In the genomic region with DNA sequence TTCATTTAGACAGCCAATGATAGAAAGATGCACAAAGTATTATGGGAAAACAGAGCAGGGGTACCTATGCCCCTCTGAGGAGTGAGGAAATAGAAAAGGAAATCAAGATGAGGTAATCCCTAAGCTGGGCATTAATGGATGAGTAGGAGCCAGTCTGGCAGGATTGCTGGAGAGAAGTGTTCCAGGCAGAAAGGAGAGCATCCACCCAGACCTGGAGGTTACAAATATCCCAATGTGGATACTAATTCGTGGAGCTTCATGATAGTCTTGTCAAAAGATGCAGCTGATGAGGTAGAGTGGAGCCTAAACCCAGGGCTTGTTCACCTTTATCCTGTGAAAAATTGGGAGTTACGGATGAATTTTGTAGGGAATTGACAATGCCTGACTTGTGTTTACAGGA, we compare ENCODE assay signal across 2 cellular contexts.
TF ChIP-seq lines count a peak whose summit lies in the region.

No MANE protein-coding gene starts in this region.

TF ChIP-seq in HepG2, 621 proteins besides CTCF, POLR2A, EP300 and RAD21 (continued from another document):
- TF ChIP-seq, protein P1, sequence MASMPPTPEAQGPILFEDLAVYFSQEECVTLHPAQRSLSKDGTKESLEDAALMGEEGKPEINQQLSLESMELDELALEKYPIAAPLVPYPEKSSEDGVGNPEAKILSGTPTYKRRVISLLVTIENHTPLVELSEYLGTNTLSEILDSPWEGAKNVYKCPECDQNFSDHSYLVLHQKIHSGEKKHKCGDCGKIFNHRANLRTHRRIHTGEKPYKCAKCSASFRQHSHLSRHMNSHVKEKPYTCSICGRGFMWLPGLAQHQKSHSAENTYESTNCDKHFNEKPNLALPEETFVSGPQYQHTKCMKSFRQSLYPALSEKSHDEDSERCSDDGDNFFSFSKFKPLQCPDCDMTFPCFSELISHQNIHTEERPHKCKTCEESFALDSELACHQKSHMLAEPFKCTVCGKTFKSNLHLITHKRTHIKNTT (CRISPR knock-in tag; IDR thresholded peaks at IDR 0.05): no peak
- no peak for TF ChIP-seq ZNF263 (CRISPR knock-in tag; IDR thresholded peaks at IDR 0.05)
- 0 out of 2 replicates have a peak, but pooled peaks have one; percentile 11 for TF ChIP-seq ATF7 (IDR thresholded peaks at IDR 0.05)
- no peak for TF ChIP-seq ATF7 (CRISPR knock-in tag; IDR thresholded peaks at IDR 0.05)
- no peak for TF ChIP-seq ZNF224 (CRISPR knock-in tag; IDR thresholded peaks at IDR 0.05)
- TF ChIP-seq FOXK2 (IDR thresholded peaks at IDR 0.05): no peak
- no peak for TF ChIP-seq HMG20B (CRISPR knock-in tag; conservative IDR thresholded peaks at IDR 0.05)
- no peak for TF ChIP-seq ZNF577 (CRISPR knock-in tag; IDR thresholded peaks at IDR 0.05; ENCODE audit: borderline replicate concordance, low read depth)

TF ChIP-seq in HEK293, 187 proteins besides CTCF, POLR2A, EP300 and RAD21 (continued from another document):
- 0 out of 2 replicates have a peak, but pooled peaks have one; percentile 44 for TF ChIP-seq ATF2 (tag by site-specific recombination; IDR thresholded peaks at IDR 0.05; ENCODE audit: low read depth)
- TF ChIP-seq ZBTB17 (tag by site-specific recombination; IDR thresholded peaks at IDR 0.05): peak; percentile 52
